Comparison of ENCODE assay signal across 10 cellular contexts in the genomic region with DNA sequence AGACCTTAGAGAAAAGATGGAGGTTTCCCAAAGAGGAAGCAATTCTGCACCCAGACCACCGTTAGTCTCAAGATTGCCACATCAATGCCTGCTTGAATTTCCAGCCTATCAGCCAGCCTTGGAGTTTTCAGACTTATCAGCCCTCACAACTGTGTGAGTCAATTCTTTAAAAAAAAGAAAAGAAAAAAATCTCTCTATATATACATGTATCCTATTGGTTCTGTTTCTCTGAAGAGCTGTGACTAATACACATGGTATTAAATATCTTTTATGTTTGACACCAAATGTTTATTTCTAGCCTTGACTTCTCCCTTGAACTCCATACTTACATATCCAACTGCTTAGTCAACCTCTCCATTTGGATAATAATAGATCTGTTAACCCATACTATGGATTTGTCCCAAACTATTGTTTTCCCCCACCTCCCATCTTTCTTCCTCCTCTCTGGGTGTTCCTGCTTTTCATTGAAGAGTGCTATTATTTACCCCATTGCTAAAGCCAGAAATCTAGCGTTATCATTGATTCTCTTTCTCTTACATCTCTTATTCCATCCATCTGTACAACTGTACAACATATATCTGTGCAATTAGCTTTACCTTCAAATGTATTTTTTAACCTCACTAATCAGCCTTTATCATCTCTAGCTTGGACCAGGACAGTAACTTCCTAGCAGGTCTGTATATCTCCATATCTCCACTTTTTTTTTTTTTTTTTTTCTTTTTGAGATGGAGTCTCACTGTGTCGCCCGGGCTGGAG. TPM values are rescaled to one million over a fixed set of nuclear protein-coding genes. Genes with fewer than 3 reads are reported as not detected.
A peak's percentile ranks its signal among the peaks of the same experiment; 100 is the strongest.
DNase-seq lines count a peak whose midpoint lies in the region; ATAC-seq and TF ChIP-seq lines count a peak whose summit lies in the region.
"Had no signal": no experiment of that assay in that cellular context is flagged by ENCODE, and none has a peak within 500 bp of the region (broad histone marks: within the 10 kb centered on the region; RNA-seq: fewer than 3 reads in every experiment).

No MANE protein-coding gene starts in this region.

- H3K4me1 ChIP-seq in BLaER1 = peaks cover 38% of the 10 kb centered on the region
- H3K4me1 ChIP-seq in left lung = peaks cover 11 to 21% of the 10 kb centered on the region in 2 donors
- peaks cover 1 to 14% (median 4%) of the 10 kb centered on the region in 6 donors for H3K4me1 ChIP-seq in spleen
- H3K4me1 ChIP-seq in heart left ventricle = peaks cover 0 to 13% (median 6%) of the 10 kb centered on the region in 12 donors

- no peak for TF ChIP-seq POLR2A in spleen (IDR thresholded peaks at IDR 0.05)
- no peak for TF ChIP-seq POLR2A in heart left ventricle (IDR thresholded peaks at IDR 0.05)

- no peak overlapping the region for H3K9ac ChIP-seq in BLaER1

- H4K20me1 ChIP-seq in BLaER1 = no peaks in the 10 kb centered on the region

- intact Hi-C loops in left lung (cut with DNase I) = no loop called here
- intact Hi-C loops in spleen (cut with DNase I; ENCODE audit: low total_unique reads) = loop anchor here (10.0 kb wide), 1 partner anchor 66 kb away; a partner anchor contains a TSS
- intact Hi-C loops in heart left ventricle (cut with DNase I) = loop anchor here in 1 of 10 donors (5.0 kb wide), 1 partner anchor 139 kb away; no protein-coding TSS in a partner anchor

- H3K4me2 ChIP-seq in BLaER1 = peak overlapping the region; percentile 18; the same call in 1 of the 2 replicates

- 58 to 71% (median 70%) methylated on average over 2 to 4 of the region's 4 CpGs for WGBS in spleen, 5 donors
- whole genome bisulfite sequencing in heart left ventricle, 4 donors = 49 to 81% (median 78%) methylated on average over 4 of the region's 4 CpGs

- H3K4me3 ChIP-seq in BLaER1 (no peak overlapping the region), left lung (no peak overlapping the region), spleen (no peak overlapping the region), heart left ventricle (no peak overlapping the region)

- TF ChIP-seq CTCF in left lung (IDR thresholded peaks at IDR 0.05) = no peak
- no peak for TF ChIP-seq CTCF in spleen (IDR thresholded peaks at IDR 0.05 in 8 of 11, conservative IDR thresholded peaks at IDR 0.05 in 3 of 11)
- no peak for TF ChIP-seq CTCF in heart left ventricle (IDR thresholded peaks at IDR 0.05)

- ATAC-seq in left lung (peak; percentile 56), heart left ventricle (no peak)

- no peaks in the 10 kb centered on the region for H3K27me3 ChIP-seq in BLaER1
- H3K27me3 ChIP-seq in left lung = no peaks in the 10 kb centered on the region
- no peaks in the 10 kb centered on the region for H3K27me3 ChIP-seq in spleen (replicated peaks in 1 of 7)
- H3K27me3 ChIP-seq in heart left ventricle = no peaks in the 10 kb centered on the region

- DNase-seq in LHCN-M2 (ENCODE audit: low read depth) (peak; percentile 90), amniotic epithelial cell (ENCODE audit: low read depth) (peak; percentile 96), left lung (no peak), GM19238 (ENCODE audit: insufficient read length, low spot score) (no peak), spleen (no peak), heart left ventricle (no peak), NCI-H69 (lab: John Stamatoyannopoulos, UW) (no peak)
- DNase-seq: activated naive CD8-positive, alpha-beta T cell treated with anti-CD3 and anti-CD28 coated beads, Interleukin-2, amount 10 ng/mL, durations not matched to agents 7 days and 5 days; NCI-H2107 had no signal

- no peaks in the 10 kb centered on the region for H3K9me3 ChIP-seq in BLaER1
- H3K9me3 ChIP-seq in left lung = no peaks in the 10 kb centered on the region
- no peaks in the 10 kb centered on the region for H3K9me3 ChIP-seq in spleen
- no peaks in the 10 kb centered on the region for H3K9me3 ChIP-seq in heart left ventricle

- H3K36me3 ChIP-seq in BLaER1 (no peaks in the 10 kb centered on the region), left lung (no peaks in the 10 kb centered on the region), spleen (no peaks in the 10 kb centered on the region), heart left ventricle (no peaks in the 10 kb centered on the region)

- no peak overlapping the region for H3K27ac ChIP-seq in BLaER1
- peak overlapping the region; percentile 28 to 44 for H3K27ac ChIP-seq in left lung
- H3K27ac ChIP-seq in spleen = no peak overlapping the region
- H3K27ac ChIP-seq in heart left ventricle = peak overlapping the region in 1 of 12 donors; percentile 7

RNA-seq across cellular contexts. Expression of a gene that starts 22.7 kb away (rescaled TPM):
- total RNA-seq in LHCN-M2 (2014; rRNA removed) = 2.2 and 4.0 TPM in 2 replicates
- 1.4 TPM for polyA plus RNA-seq in LHCN-M2 (2012)
- total RNA-seq in left lung = 1 to 10 TPM; 2.9 to 5.4 TPM
- 10 to 100 TPM in 2 of 7 donors, 1 to 10 TPM in 5; 4.4 to 20.8 (median 7.4) TPM for total RNA-seq in spleen
- 1 to 10 TPM; 2.4 to 4.2 (median 3.5) TPM for polyA plus RNA-seq in spleen
- 1 to 10 TPM in 6 of 9 donors, under 1 TPM in 3; 0.44 to 4.0 (median 1.3) TPM for total RNA-seq in heart left ventricle
- 1 to 10 TPM in 1 of 2 donors, under 1 TPM in 1; 0.55 to 1.6 TPM for polyA plus RNA-seq in heart left ventricle

Comparison
In these comparisons a context has a peak if more than half of its experiments do, and no peak if none do; other contexts are left out.
1. H3K27ac ChIP-seq: peak in left lung (2 of 2); none in BLaER1 (single experiment) and spleen (0 of 8).
2. DNase-seq: peak in LHCN-M2 (single experiment) and amniotic epithelial cell (single experiment); none in left lung (0 of 2), GM19238 (single experiment), spleen (single experiment), heart left ventricle (0 of 5) and NCI-H69 (single experiment).